Comparison of ENCODE assay signal across 1 cellular context in the genomic region with DNA sequence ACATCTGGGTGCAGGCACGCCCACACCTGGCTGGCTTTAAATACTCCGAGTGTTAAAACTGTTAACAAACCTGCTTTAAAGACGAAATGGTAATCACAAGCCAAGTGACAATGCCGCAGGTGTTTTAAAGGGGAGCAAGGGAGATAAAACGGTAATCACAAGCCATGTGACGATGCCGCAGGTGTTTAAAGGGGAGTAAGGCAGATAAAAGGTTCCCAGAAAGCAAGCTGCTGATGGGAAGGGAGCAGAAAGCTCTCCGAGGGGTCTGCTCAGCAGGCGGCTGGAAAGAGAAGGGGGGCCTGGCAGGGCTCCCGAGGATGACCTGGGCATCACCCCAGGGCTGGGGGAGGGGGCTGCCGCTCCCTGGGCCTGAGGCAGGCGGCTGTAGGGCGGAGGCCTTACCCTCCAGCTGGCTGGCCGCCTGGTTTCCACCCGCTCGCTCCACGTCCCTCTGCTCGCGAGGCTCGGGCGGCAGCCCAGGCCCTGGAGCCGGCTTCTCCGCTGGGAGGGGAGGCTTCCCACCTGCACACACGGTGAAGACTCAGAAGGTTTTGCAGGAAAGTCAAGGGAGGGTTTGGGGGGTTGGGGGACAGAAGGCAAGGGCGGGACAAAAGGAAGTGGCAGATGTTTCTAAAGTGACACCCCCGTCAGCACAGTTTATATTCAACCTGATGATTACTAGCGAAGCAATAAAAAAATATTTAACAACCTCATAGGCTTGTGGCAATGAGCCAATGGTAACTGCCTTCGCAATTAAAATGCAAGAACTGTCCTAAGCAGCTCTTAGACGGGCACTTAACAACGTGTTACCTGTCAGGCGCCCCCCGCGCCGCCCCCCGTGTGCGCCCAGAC.
TF ChIP-seq lines count a peak whose summit lies in the region.

No MANE protein-coding gene starts in this region.

TF ChIP-seq in HepG2, 621 proteins besides CTCF, POLR2A, EP300 and RAD21:
- TF ChIP-seq KLF13 (CRISPR knock-in tag; IDR thresholded peaks at IDR 0.05): no peak
- TF ChIP-seq, protein P1, sequence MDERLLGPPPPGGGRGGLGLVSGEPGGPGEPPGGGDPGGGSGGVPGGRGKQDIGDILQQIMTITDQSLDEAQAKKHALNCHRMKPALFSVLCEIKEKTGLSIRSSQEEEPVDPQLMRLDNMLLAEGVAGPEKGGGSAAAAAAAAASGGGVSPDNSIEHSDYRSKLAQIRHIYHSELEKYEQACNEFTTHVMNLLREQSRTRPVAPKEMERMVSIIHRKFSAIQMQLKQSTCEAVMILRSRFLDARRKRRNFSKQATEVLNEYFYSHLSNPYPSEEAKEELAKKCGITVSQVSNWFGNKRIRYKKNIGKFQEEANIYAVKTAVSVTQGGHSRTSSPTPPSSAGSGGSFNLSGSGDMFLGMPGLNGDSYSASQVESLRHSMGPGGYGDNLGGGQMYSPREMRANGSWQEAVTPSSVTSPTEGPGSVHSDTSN (CRISPR knock-in tag; IDR thresholded peaks at IDR 0.05): no peak
- no peak for TF ChIP-seq SAFB2 (CRISPR knock-in tag; IDR thresholded peaks at IDR 0.05; ENCODE audit: borderline replicate concordance, low read depth)
- TF ChIP-seq SMARCE1 (IDR thresholded peaks at IDR 0.05; ENCODE audit: borderline replicate concordance): no peak
- TF ChIP-seq ZBTB1 (CRISPR knock-in tag; IDR thresholded peaks at IDR 0.05; ENCODE audit: borderline replicate concordance): no peak
- TF ChIP-seq PHF5A (CRISPR knock-in tag; IDR thresholded peaks at IDR 0.05; ENCODE audit: low read depth, unreplicated experiment): no peak
